Comparison of ENCODE assay signal across 9 cellular contexts in the genomic region with DNA sequence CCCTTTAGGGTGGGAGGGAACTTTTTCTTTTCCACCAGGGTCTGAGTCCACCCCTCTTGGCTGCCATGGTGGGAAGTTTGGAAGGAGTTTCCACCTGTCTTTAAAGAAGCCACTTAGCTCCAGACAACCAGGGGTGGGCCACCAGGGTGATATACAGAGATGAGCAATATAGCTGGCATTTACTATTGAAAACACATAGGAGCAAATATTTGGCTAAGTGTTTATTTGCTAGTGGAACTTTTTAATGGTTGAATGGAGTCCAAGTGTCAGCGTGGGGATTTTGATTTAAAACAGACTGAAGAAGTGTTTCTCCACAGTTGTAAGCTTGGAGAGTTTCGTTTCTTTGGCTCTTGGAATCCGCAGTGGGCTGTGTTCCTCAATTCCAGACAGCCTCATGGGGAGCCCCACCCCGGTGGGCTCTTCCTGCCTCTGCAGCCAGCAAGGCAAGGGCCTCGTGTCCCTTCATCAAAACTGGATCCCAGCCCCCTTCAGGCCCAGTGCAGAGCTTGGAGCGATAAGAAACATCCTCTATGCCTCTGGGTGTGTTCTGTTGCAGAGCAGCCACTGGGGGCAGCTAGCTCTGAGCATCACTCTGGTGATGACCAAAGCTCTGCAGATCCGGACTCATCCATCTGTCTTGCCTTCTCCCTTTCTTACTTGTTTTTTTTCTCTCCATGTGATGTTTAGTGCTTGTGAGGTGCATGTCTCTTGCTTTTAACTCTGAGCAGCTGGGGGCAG. TPM values are rescaled to one million over a fixed set of nuclear protein-coding genes. Genes with fewer than 3 reads are reported as not detected.
DNase-seq lines count a peak whose midpoint lies in the region; ATAC-seq and TF ChIP-seq lines count a peak whose summit lies in the region.
"Had no signal": no experiment of that assay in that cellular context is flagged by ENCODE, and none has a peak within 500 bp of the region (broad histone marks: within the 10 kb centered on the region; RNA-seq: fewer than 3 reads in every experiment).

No MANE protein-coding gene starts in this region.

- no peaks in the 10 kb centered on the region for H3K4me1 Mint-ChIP-seq in glutamatergic neuron (ENCODE audit: low read depth, unreplicated experiment)

- no peaks in the 10 kb centered on the region for H3K36me3 Mint-ChIP-seq in glutamatergic neuron (ENCODE audit: unreplicated experiment)

- DNase-seq in ACHN (peak; percentile 41), GM12865 (ENCODE audit: low read depth) (peak; percentile 3), Panc1 (ENCODE audit: low read depth, low spot score) (no peak), glutamatergic neuron (peak; percentile 48), T-helper 2 cell (no peak), SK-N-DZ (ENCODE audit: low spot score) (no peak), DMS153 treated with DMSO at 0.1 percent for 48 hours (lab: John Stamatoyannopoulos, UW; ENCODE audit: unreplicated experiment) (no peak)

- H3K27ac Mint-ChIP-seq in glutamatergic neuron (ENCODE audit: unreplicated experiment): no peak overlapping the region

- intact Hi-C loops in Panc1 (cut with micrococcal nuclease; ENCODE audit: unreplicated experiment): no loop called here

- H3K4me3 ChIP-seq in GM12865 (ENCODE audit: low read depth, low read length) (no peak overlapping the region), Panc1 (ENCODE audit: low read depth in 2 of 2, low read length in 2 of 2) (no peak overlapping the region)
- H3K4me3 ChIP-seq: body of pancreas had no signal

- peaks cover 1% of the 10 kb centered on the region for H3K9me3 Mint-ChIP-seq in glutamatergic neuron (ENCODE audit: unreplicated experiment)

- peaks cover 3% of the 10 kb centered on the region for H3K27me3 Mint-ChIP-seq in glutamatergic neuron (ENCODE audit: unreplicated experiment)

- H3K27ac ChIP-seq in Panc1 (ENCODE audit: low read length): no peak overlapping the region
- H3K27ac ChIP-seq: body of pancreas had no signal

- TF ChIP-seq CTCF in GM12865 (IDR thresholded peaks at IDR 0.05; ENCODE audit: insufficient read depth, low read depth, low read length, missing control alignments) (peak; percentile 18), Panc1 (IDR thresholded peaks at IDR 0.05) (peak; percentile 70), glutamatergic neuron (IDR thresholded peaks at IDR 0.05; ENCODE audit: partially characterized antibody, unreplicated experiment) (peak; percentile 55)

- no peak overlapping the region for H3K4me3 Mint-ChIP-seq in glutamatergic neuron (ENCODE audit: unreplicated experiment)

- no peaks in the 10 kb centered on the region for H3K4me1 ChIP-seq in Panc1 (ENCODE audit: control insufficient read depth, insufficient read depth, low read length)
- H3K4me1 ChIP-seq: body of pancreas had no signal

- CTCF ChIA-PET in Panc1 (lab: Charles Lee): interaction anchor here (2.1 kb wide), 1 partner anchor 86 kb away, joined by 5 read pairs; no protein-coding TSS in a partner anchor

- H3K27me3 ChIP-seq in Panc1 (ENCODE audit: control insufficient read depth, insufficient read depth, low read length): no peaks in the 10 kb centered on the region; the same call in 1 of the 2 replicates
- H3K27me3 ChIP-seq: body of pancreas had no signal

- H3K9me3 ChIP-seq in Panc1 (ENCODE audit: control insufficient read depth, insufficient read depth, low read depth, low read length): no peaks in the 10 kb centered on the region
- H3K9me3 ChIP-seq: body of pancreas had no signal

- H3K36me3 ChIP-seq in Panc1 (ENCODE audit: control insufficient read depth, insufficient read depth, low read length): no peaks in the 10 kb centered on the region

- POLR2A ChIA-PET in Panc1 (lab: Charles Lee): interaction anchor here (1.1 kb wide), 1 partner anchor 35 kb away, joined by 7 read pairs; no protein-coding TSS in a partner anchor

- peak; percentile 95 for ATAC-seq in Panc1
- ATAC-seq in GM19395 (IDR thresholded peaks at IDR 0.05; ENCODE audit: unreplicated experiment): no peak
- ATAC-seq: body of pancreas had no signal

- BruUV-seq in Panc1 (replicated peaks; lab: Mats Ljungman, UMichigan): no TSS peak

- in situ Hi-C loops in ACHN (cut with HindIII; ENCODE audit: low pct_ligation_motif_present, low pct_unique_long_range_greater_than_20kb, low sequenced_read_pairs) (no loop called here), Panc1 (cut with HindIII; ENCODE audit: low pct_unique_long_range_greater_than_20kb, low sequenced_read_pairs) (no loop called here)

RNA-seq across cellular contexts. Expression of a gene that starts 36.1 kb away (rescaled TPM):
- 9.2 TPM for total RNA-seq in Panc1 (2021; ENCODE audit: unreplicated experiment)
- polyA plus RNA-seq in Panc1 (2012; ENCODE audit: insufficient read length): 6.8 TPM
- total RNA-seq in glutamatergic neuron (ENCODE audit: unreplicated experiment): not detected
- 0.17 TPM in 1 of 2 replicates, not detected in the other for polyA plus RNA-seq in SK-N-DZ (2014; cell fraction: cytosol; rRNA removed)
- polyA plus RNA-seq in SK-N-DZ (2014; cell fraction: nucleus; rRNA removed): 0.23 TPM in 1 of 2 replicates, not detected in the other

Comparison
In these comparisons a context has a peak if more than half of its experiments do, and no peak if none do; other contexts are left out.
1. DNase-seq: peak in ACHN (single experiment), GM12865 (single experiment) and glutamatergic neuron (single experiment); none in Panc1 (single experiment), T-helper 2 cell (0 of 5), SK-N-DZ (single experiment) and DMS153 treated with DMSO at 0.1 percent for 48 hours (single experiment).
2. CTCF ChIP-seq: peak in every context shown above with its lines; median percentile 70 in Panc1; 55 in glutamatergic neuron; 18 in GM12865.